In genomic region chr15:65954289-65954741, GRCh38 we compare ENCODE assay signal across 11 cellular contexts.
DNase-seq lines count a peak whose midpoint lies in the region; ATAC-seq and TF ChIP-seq lines count a peak whose summit lies in the region.
"Had no signal": no experiment of that assay in that cellular context is flagged by ENCODE, and none has a peak within 500 bp of the region (broad histone marks: within the 10 kb centered on the region; RNA-seq: fewer than 3 reads in every experiment).

No MANE protein-coding gene starts in this region.

- no peak for TF ChIP-seq CTCF in fibroblast of mammary gland (conservative IDR thresholded peaks at IDR 0.05; ENCODE audit: control insufficient read depth, insufficient read depth, low read depth, low read length)

- no peak for ATAC-seq in HG03460 (IDR thresholded peaks at IDR 0.05; ENCODE audit: unreplicated experiment)
- ATAC-seq in sciatic nerve, result no peak

- H3K4me3 ChIP-seq in HUES64 (ENCODE audit: low read length), result no peak overlapping the region
- no peak overlapping the region for H3K4me3 ChIP-seq in fibroblast of mammary gland (ENCODE audit: control insufficient read depth, low read depth, low read length)
- H3K4me3 ChIP-seq: hepatocyte, testis had no signal

- 20% methylated on average over 4 of the region's 4 CpGs for WGBS in HUES64

- DNase-seq in COLO668 (lab: John Stamatoyannopoulos, UW; ENCODE audit: unreplicated experiment) (peak; percentile 90), RPMI7951 (ENCODE audit: low read depth) (peak; percentile 85), fibroblast of mammary gland (ENCODE audit: low read depth) (peak; percentile 45), sciatic nerve (ENCODE audit: low spot score) (no peak), glomerular visceral epithelial cell (ENCODE audit: extremely low spot score) (no peak), NOMO-1 treated with dmso at 0.1 percent for 144 hours (lab: John Stamatoyannopoulos, UW; ENCODE audit: unreplicated experiment) (no peak)
- DNase-seq: NCI-H187, testis had no signal

- H3K9ac ChIP-seq in HUES64 (ENCODE audit: low read depth, low read length), result no peak overlapping the region

- peak overlapping the region; percentile 73; the same call in 1 of the 2 replicates for H3K27ac ChIP-seq in HUES64 (ENCODE audit: low read depth, low read length)
- H3K27ac ChIP-seq: hepatocyte, testis had no signal

- H3K27me3 ChIP-seq in HUES64 (ENCODE audit: insufficient read depth, low read length), result no peaks in the 10 kb centered on the region
- H3K27me3 ChIP-seq: testis had no signal

- no peaks in the 10 kb centered on the region for H3K36me3 ChIP-seq in HUES64 (ENCODE audit: insufficient read depth, low read length)

- no peaks in the 10 kb centered on the region for H3K9me3 ChIP-seq in HUES64 (ENCODE audit: insufficient read depth, low read depth, low read length)
- H3K9me3 ChIP-seq: testis had no signal

- intact Hi-C loops in sciatic nerve (cut with DNase I), result no loop called here

- peaks cover 16% of the 10 kb centered on the region for H3K4me1 ChIP-seq in HUES64 (ENCODE audit: insufficient read depth, low read length)
- H3K4me1 ChIP-seq: testis had no signal

Comparison
In these comparisons a context has a peak if more than half of its experiments do, and no peak if none do; other contexts are left out.
1. DNase-seq: peak in COLO668 (single experiment), RPMI7951 (single experiment) and fibroblast of mammary gland (single experiment); none in sciatic nerve (single experiment), glomerular visceral epithelial cell (single experiment) and NOMO-1 treated with dmso at 0.1 percent for 144 hours (single experiment).